17 cellular contexts compared by ENCODE assay signal in genomic region chr5:118006229-118006628, GRCh38.
A peak's percentile ranks its signal among the peaks of the same experiment; 100 is the strongest.
DNase-seq lines count a peak whose midpoint lies in the region; ATAC-seq and TF ChIP-seq lines count a peak whose summit lies in the region.
"Had no signal": no experiment of that assay in that cellular context is flagged by ENCODE, and none has a peak within 500 bp of the region (broad histone marks: within the 10 kb centered on the region; RNA-seq: fewer than 3 reads in every experiment).

No MANE protein-coding gene starts in this region.

- no peak for DNase-seq in Right ventricle myocardium superior
- DNase-seq in cardiac septum (ENCODE audit: low spot score): no peak
- no peak for DNase-seq in chondrocyte (ENCODE audit: low spot score)
- DNase-seq in left ventricle myocardium superior: no peak
- DNase-seq in inferior parietal cortex (ENCODE audit: extremely low spot score): no peak
- DNase-seq in glutamatergic neuron: no peak
- DNase-seq in stimulated activated naive CD8-positive, alpha-beta T cell treated with anti-CD3 and anti-CD28 coated beads, Interleukin-15, Interleukin-2, amounts not matched to agents 100 U/mL and 50 U/mL, for 24 hours: no peak
- DNase-seq: BE2C, NCI-H1048, NCI-H1436, NCI-H1930, NCI-H2227 treated with DMSO at 0.1 percent for 48 hours, NCI-H510A treated with DMSO at 0.1 percent for 48 hours, NCI-H748 treated with DMSO at 0.1 percent for 48 hours, OCI-M1 had no signal

- peak; percentile 94 for ATAC-seq in Right ventricle myocardium superior (ENCODE audit: poor library complexity)
- ATAC-seq in left ventricle myocardium superior: peak; percentile 95
- no peak for ATAC-seq in stimulated activated naive CD8-positive, alpha-beta T cell treated with anti-CD3 and anti-CD28 coated beads, Interleukin-15, Interleukin-2, amounts not matched to agents 100 U/mL and 50 U/mL, for 24 hours
- ATAC-seq: A549 had no signal

- H3K27ac Mint-ChIP-seq in chondrocyte (ENCODE audit: unreplicated experiment) (peak overlapping the region; percentile 68), glutamatergic neuron (ENCODE audit: unreplicated experiment) (no peak overlapping the region)
- H3K27ac Mint-ChIP-seq: IgD-negative memory B cell had no signal

- H3K9me3 Mint-ChIP-seq in chondrocyte (ENCODE audit: low read depth) (no peaks in the 10 kb centered on the region), glutamatergic neuron (ENCODE audit: unreplicated experiment) (no peaks in the 10 kb centered on the region)

- H3K4me1 Mint-ChIP-seq in chondrocyte (ENCODE audit: low read depth): peaks cover 14% of the 10 kb centered on the region
- peaks cover 2% of the 10 kb centered on the region for H3K4me1 Mint-ChIP-seq in glutamatergic neuron (ENCODE audit: low read depth, unreplicated experiment)
- H3K4me1 Mint-ChIP-seq: IgD-negative memory B cell had no signal

- H3K27me3 Mint-ChIP-seq in chondrocyte (ENCODE audit: low read depth): no peaks in the 10 kb centered on the region
- H3K27me3 Mint-ChIP-seq in glutamatergic neuron (ENCODE audit: unreplicated experiment): no peaks in the 10 kb centered on the region
- H3K27me3 Mint-ChIP-seq: IgD-negative memory B cell had no signal

- intact Hi-C loops in Right ventricle myocardium superior (cut with DNase I) (no loop called here), cardiac septum (cut with DNase I) (no loop called here), left ventricle myocardium superior (cut with micrococcal nuclease) (no loop called here)

- H3K36me3 Mint-ChIP-seq in chondrocyte (ENCODE audit: low read depth) (no peaks in the 10 kb centered on the region), glutamatergic neuron (ENCODE audit: unreplicated experiment) (no peaks in the 10 kb centered on the region)
- H3K36me3 Mint-ChIP-seq: IgD-negative memory B cell had no signal

- TF ChIP-seq CTCF in chondrocyte (IDR thresholded peaks at IDR 0.05): no peak
- no peak for TF ChIP-seq CTCF in glutamatergic neuron (IDR thresholded peaks at IDR 0.05; ENCODE audit: partially characterized antibody, unreplicated experiment)

- no peak overlapping the region for H3K4me3 Mint-ChIP-seq in chondrocyte (ENCODE audit: unreplicated experiment)
- no peak overlapping the region for H3K4me3 Mint-ChIP-seq in glutamatergic neuron (ENCODE audit: unreplicated experiment)
- H3K4me3 Mint-ChIP-seq: IgD-negative memory B cell had no signal
